ENCODE assay signal across 1 cellular context in genomic region chr16:70396209-70396904, GRCh38.
TF ChIP-seq lines count a peak whose summit lies in the region.

No MANE protein-coding gene starts in this region.

TF ChIP-seq in GM12878, 131 proteins besides CTCF, POLR2A, EP300 and RAD21 (continued from another document):
- TF ChIP-seq PML (IDR thresholded peaks at IDR 0.05; ENCODE audit: low read length) (no peak), E2F8 (IDR thresholded peaks at IDR 0.05; ENCODE audit: low read depth, partially characterized antibody) (no peak), HDAC6 (IDR thresholded peaks at IDR 0.05; ENCODE audit: unreplicated experiment) (no peak), ATF3 (IDR thresholded peaks at IDR 0.05; ENCODE audit: borderline replicate concordance, extremely low read depth, low read depth, low read length) (no peak), SREBF1 (IDR thresholded peaks at IDR 0.05; ENCODE audit: low read length) (no peak), ATF2 (IDR thresholded peaks at IDR 0.05; ENCODE audit: low read length) (no peak), WRNIP1 (IDR thresholded peaks at IDR 0.05; ENCODE audit: borderline replicate concordance, low read depth, low read length) (no peak), CREB1 (IDR thresholded peaks at IDR 0.05; ENCODE audit: low read depth) (no peak), SIX5 (IDR thresholded peaks at IDR 0.05; ENCODE audit: low read depth, low read length, severe bottlenecking) (no peak), SIN3A (IDR thresholded peaks at IDR 0.05; ENCODE audit: low read depth, low read length) (no peak)
- TF ChIP-seq, protein P1, sequence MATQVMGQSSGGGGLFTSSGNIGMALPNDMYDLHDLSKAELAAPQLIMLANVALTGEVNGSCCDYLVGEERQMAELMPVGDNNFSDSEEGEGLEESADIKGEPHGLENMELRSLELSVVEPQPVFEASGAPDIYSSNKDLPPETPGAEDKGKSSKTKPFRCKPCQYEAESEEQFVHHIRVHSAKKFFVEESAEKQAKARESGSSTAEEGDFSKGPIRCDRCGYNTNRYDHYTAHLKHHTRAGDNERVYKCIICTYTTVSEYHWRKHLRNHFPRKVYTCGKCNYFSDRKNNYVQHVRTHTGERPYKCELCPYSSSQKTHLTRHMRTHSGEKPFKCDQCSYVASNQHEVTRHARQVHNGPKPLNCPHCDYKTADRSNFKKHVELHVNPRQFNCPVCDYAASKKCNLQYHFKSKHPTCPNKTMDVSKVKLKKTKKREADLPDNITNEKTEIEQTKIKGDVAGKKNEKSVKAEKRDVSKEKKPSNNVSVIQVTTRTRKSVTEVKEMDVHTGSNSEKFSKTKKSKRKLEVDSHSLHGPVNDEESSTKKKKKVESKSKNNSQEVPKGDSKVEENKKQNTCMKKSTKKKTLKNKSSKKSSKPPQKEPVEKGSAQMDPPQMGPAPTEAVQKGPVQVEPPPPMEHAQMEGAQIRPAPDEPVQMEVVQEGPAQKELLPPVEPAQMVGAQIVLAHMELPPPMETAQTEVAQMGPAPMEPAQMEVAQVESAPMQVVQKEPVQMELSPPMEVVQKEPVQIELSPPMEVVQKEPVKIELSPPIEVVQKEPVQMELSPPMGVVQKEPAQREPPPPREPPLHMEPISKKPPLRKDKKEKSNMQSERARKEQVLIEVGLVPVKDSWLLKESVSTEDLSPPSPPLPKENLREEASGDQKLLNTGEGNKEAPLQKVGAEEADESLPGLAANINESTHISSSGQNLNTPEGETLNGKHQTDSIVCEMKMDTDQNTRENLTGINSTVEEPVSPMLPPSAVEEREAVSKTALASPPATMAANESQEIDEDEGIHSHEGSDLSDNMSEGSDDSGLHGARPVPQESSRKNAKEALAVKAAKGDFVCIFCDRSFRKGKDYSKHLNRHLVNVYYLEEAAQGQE (IDR thresholded peaks at IDR 0.05; ENCODE audit: low read depth, low read length): no peak
